Comparison of ENCODE assay signal across 18 cellular contexts in the genomic region with DNA sequence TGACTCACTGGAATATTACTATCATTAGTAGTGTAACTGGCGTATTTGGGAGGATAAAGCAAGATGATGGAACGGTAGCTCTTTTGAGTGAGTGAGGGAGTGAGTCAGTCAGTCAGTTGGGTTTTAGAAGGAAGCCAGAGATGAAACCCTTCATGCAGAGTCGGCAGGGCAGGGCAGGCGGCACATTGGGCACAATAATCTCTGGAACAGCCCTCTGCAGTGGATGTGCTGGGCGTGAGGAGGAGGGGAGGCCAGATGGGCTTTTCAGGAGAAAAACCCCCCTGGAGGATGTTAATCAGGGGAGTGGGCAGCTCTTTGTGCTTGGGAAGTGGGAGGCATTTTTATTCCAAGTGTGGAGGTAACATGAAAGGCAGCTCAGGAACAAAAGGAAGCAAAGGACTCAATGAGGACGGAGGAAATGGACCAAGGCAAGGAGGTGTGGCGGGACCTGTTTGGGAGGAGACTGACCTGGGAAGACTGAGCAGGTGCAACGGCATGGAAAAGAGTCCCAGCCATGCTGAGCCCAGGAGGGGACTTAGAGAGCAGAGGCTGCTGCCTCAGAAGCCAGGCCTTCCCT.
DNase-seq lines count a peak whose midpoint lies in the region; ATAC-seq and TF ChIP-seq lines count a peak whose summit lies in the region.
"Had no signal": no experiment of that assay in that cellular context is flagged by ENCODE, and none has a peak within 500 bp of the region (broad histone marks: within the 10 kb centered on the region; RNA-seq: fewer than 3 reads in every experiment).

No MANE protein-coding gene starts in this region.

- no peak for TF ChIP-seq CTCF in mammary epithelial cell (conservative IDR thresholded peaks at IDR 0.05 in 1 of 2, IDR thresholded peaks at IDR 0.05 in 1 of 2; ENCODE audit: extremely low read depth in 1 of 2, insufficient read depth in 1 of 2, low read depth in 1 of 2, low read length in 2 of 2)
- no peak for TF ChIP-seq CTCF in thyroid gland (IDR thresholded peaks at IDR 0.05)

- H3K4me3 ChIP-seq in mammary epithelial cell (replicated peaks in 1 of 3; ENCODE audit: insufficient read depth in 1 of 3, low read depth in 2 of 3, low read length in 3 of 3) (no peak overlapping the region), thyroid gland (replicated peaks in 1 of 3) (no peak overlapping the region)
- H3K4me3 ChIP-seq: gastrocnemius medialis, GM12878 had no signal

- H4K20me1 ChIP-seq in mammary epithelial cell (ENCODE audit: insufficient read depth, low read length): no peaks in the 10 kb centered on the region

- no peaks in the 10 kb centered on the region for H3K9me3 ChIP-seq in mammary epithelial cell (replicated peaks; ENCODE audit: insufficient read depth, low read length)
- no peaks in the 10 kb centered on the region for H3K9me3 ChIP-seq in thyroid gland
- H3K9me3 ChIP-seq: gastrocnemius medialis had no signal

- H3K36me3 ChIP-seq in mammary epithelial cell (ENCODE audit: insufficient read depth, low read length) (no peaks in the 10 kb centered on the region), thyroid gland (no peaks in the 10 kb centered on the region)
- H3K36me3 ChIP-seq: gastrocnemius medialis had no signal

- dilution Hi-C loops in mammary epithelial cell (cut with HindIII; ENCODE audit: low sequenced_read_pairs): no loop called here

- BruUV-seq in mammary epithelial cell (replicated peaks; lab: Mats Ljungman, UMichigan): no TSS peak

- DNase-seq in DMS53 (lab: John Stamatoyannopoulos, UW) (peak; percentile 67), HT1080 (ENCODE audit: low read depth) (peak; percentile 22), mammary epithelial cell (peak; percentile 25), kidney tubule cell (ENCODE audit: low spot score) (peak; percentile 72), thyroid gland (no peak)
- DNase-seq in activated T-cell treated with anti-CD3 and anti-CD28 coated beads, Interleukin-2, amount 50 U/mL, for 48 hours: no peak
- DNase-seq: aorta; CD8-positive, alpha-beta T cell; gastrocnemius medialis; kidney; NCI-H1694 treated with DMSO at 0.1 percent for 48 hours; NCI-H748 treated with DMSO at 0.1 percent for 48 hours; right cardiac atrium; substantia nigra; T-cell had no signal

- peaks cover 24% of the 10 kb centered on the region for H3K4me1 ChIP-seq in mammary epithelial cell (ENCODE audit: insufficient read depth, low read length)
- H3K4me1 ChIP-seq in thyroid gland: no peaks in the 10 kb centered on the region

- CTCF ChIA-PET in mammary epithelial cell (lab: Charles Lee; ENCODE audit: low non-redundant PET): no interaction called here

- intact Hi-C loops in mammary epithelial cell (cut with micrococcal nuclease): no loop called here
- intact Hi-C loops in thyroid gland (cut with DNase I): no loop called here

- no peak for TF ChIP-seq POLR2A in thyroid gland (IDR thresholded peaks at IDR 0.05)

- ATAC-seq in GM21619 (IDR thresholded peaks at IDR 0.05; ENCODE audit: unreplicated experiment) (no peak), HG02588 (IDR thresholded peaks at IDR 0.05; ENCODE audit: unreplicated experiment) (no peak)
- ATAC-seq: CD8-positive, alpha-beta T cell; gastrocnemius medialis; GM12878; right cardiac atrium; T-cell had no signal

- no peak overlapping the region for H3K9ac ChIP-seq in mammary epithelial cell (ENCODE audit: insufficient read depth, low read length)

- H3K27me3 ChIP-seq in mammary epithelial cell (ENCODE audit: insufficient read depth, low read length) (no peaks in the 10 kb centered on the region), thyroid gland (no peaks in the 10 kb centered on the region)
- H3K27me3 ChIP-seq: gastrocnemius medialis had no signal

- H3K27ac ChIP-seq in mammary epithelial cell (ENCODE audit: insufficient read depth, low read depth, low read length): no peak overlapping the region
- H3K27ac ChIP-seq in thyroid gland: no peak overlapping the region
- H3K27ac ChIP-seq: gastrocnemius medialis had no signal

- H3K4me2 ChIP-seq in mammary epithelial cell (ENCODE audit: insufficient read depth, low read depth, low read length): no peak overlapping the region

- 71% methylated on average over 7 of the region's 8 CpGs for whole genome bisulfite sequencing in mammary epithelial cell (ENCODE audit: low coverage, missing lambda C conversion rate)
- 80 to 84% methylated on average over 8 of the region's 8 CpGs for WGBS in thyroid gland, 2 donors

- in situ Hi-C loops in mammary epithelial cell (cut with MboI; ENCODE audit: low sequenced_read_pairs in 2 of 2): no loop called here

- no peaks in the 10 kb centered on the region for H3K79me2 ChIP-seq in mammary epithelial cell (ENCODE audit: insufficient read depth, low read length)

- no peak overlapping the region for H2AFZ ChIP-seq in mammary epithelial cell (ENCODE audit: low read depth, low read length)

Comparison
In these comparisons a context has a peak if more than half of its experiments do, and no peak if none do; other contexts are left out.
1. DNase-seq: peak in DMS53 (single experiment), HT1080 (single experiment), mammary epithelial cell (single experiment) and kidney tubule cell (single experiment); none in activated T-cell treated with anti-CD3 and anti-CD28 coated beads, Interleukin-2, amount 50 U/mL, for 48 hours (0 of 2) and thyroid gland (0 of 2).